ENCODE assay signal across 8 cellular contexts in genomic region chr13:42333613-42334328, GRCh38.
A peak's percentile ranks its signal among the peaks of the same experiment; 100 is the strongest.
DNase-seq lines count a peak whose midpoint lies in the region; ATAC-seq and TF ChIP-seq lines count a peak whose summit lies in the region.

No MANE protein-coding gene starts in this region.

- no peaks in the 10 kb centered on the region for H3K79me1 ChIP-seq in neuronal stem cell (ENCODE audit: low read depth, low read length)

- intact Hi-C loops in dorsolateral prefrontal cortex (cut with DNase I) = no loop called here

- no peaks in the 10 kb centered on the region for H3K9me3 ChIP-seq in OCI-LY3 (ENCODE audit: insufficient read depth, low read length)
- H3K9me3 ChIP-seq in neuronal stem cell (replicated peaks in 1 of 2; ENCODE audit: control insufficient read depth in 2 of 2, insufficient read depth in 1 of 2, low read depth in 1 of 2, low read length in 2 of 2) = no peaks in the 10 kb centered on the region

- TF ChIP-seq CTCF in OCI-LY3 (IDR thresholded peaks at IDR 0.05; ENCODE audit: low read depth, low read length) = peak; percentile 97
- peak in 40 of 56 donors; percentile 12 to 52 (median 29) for TF ChIP-seq CTCF in dorsolateral prefrontal cortex (IDR thresholded peaks at IDR 0.05 in 54 of 56, conservative IDR thresholded peaks at IDR 0.05 in 2 of 56; ENCODE audit: low read depth in 1 of 56, partially characterized antibody in 56 of 56)

- H3K4me3 ChIP-seq in OCI-LY3 (ENCODE audit: low read length) = peak overlapping the region; percentile 63
- no peak overlapping the region for H3K4me3 ChIP-seq in dorsolateral prefrontal cortex
- H3K4me3 ChIP-seq in neuronal stem cell (ENCODE audit: low read length in 2 of 2) = no peak overlapping the region

- H3K23ac ChIP-seq in neuronal stem cell (ENCODE audit: low read depth, low read length, poor library complexity) = no peak overlapping the region

- no peak overlapping the region for H3K14ac ChIP-seq in neuronal stem cell (ENCODE audit: low read length)

- H3K79me2 ChIP-seq in OCI-LY3 (ENCODE audit: low read length) = no peaks in the 10 kb centered on the region

- peaks cover 0 to 4% of the 10 kb centered on the region in 2 donors for H3K36me3 Mint-ChIP-seq in activated naive CD4-positive, alpha-beta T cell treated with anti-CD3 and anti-CD28 coated beads, Interleukin-2, amount 50 U/mL, for 72 hours

- no peak overlapping the region for H2BK120ac ChIP-seq in neuronal stem cell (ENCODE audit: low read depth, low read length)

- H3K27me3 ChIP-seq in OCI-LY3 (ENCODE audit: low read depth, low read length) = no peaks in the 10 kb centered on the region
- H3K27me3 ChIP-seq in dorsolateral prefrontal cortex = no peaks in the 10 kb centered on the region
- H3K27me3 ChIP-seq in neuronal stem cell (ENCODE audit: control insufficient read depth in 3 of 3, insufficient read depth in 3 of 3, low read depth in 1 of 3, low read length in 3 of 3) = no peaks in the 10 kb centered on the region

- H3K27ac Mint-ChIP-seq in activated naive CD4-positive, alpha-beta T cell treated with anti-CD3 and anti-CD28 coated beads, Interleukin-2, amount 50 U/mL, for 72 hours = peak overlapping the region in 1 of 2 donors; percentile 23

- H2BK5ac ChIP-seq in neuronal stem cell (ENCODE audit: low read length) = no peak overlapping the region

- no peaks in the 10 kb centered on the region for H4K20me1 ChIP-seq in OCI-LY3 (ENCODE audit: insufficient read depth, low read length)

- DNase-seq in activated naive CD4-positive, alpha-beta T cell treated with anti-CD3 and anti-CD28 coated beads, Interleukin-2, amount 50 U/mL, for 72 hours (ENCODE audit: low spot score in 2 of 2) = no peak
- DNase-seq in activated naive CD4-positive, alpha-beta T cell treated with Interleukin-2 at 50 U/mL for 16 hours = no peak
- DNase-seq in dorsolateral prefrontal cortex = no peak
- DNase-seq in neuronal stem cell (ENCODE audit: low spot score) = peak; percentile 38
- no peak for DNase-seq in activated CD4-positive, alpha-beta T cell treated with anti-CD3 and anti-CD28 coated beads, Interleukin-2, amount 50 U/mL, for 4 hours

- H3K4ac ChIP-seq in neuronal stem cell (ENCODE audit: low read length) = no peak overlapping the region

- H2BK15ac ChIP-seq in neuronal stem cell (ENCODE audit: low read length) = peak overlapping the region; percentile 29

- peak overlapping the region; percentile 40 for H3K9ac ChIP-seq in OCI-LY3 (ENCODE audit: low read length)
- no peak overlapping the region for H3K9ac ChIP-seq in neuronal stem cell (ENCODE audit: low read depth, low read length, poor library complexity)

- no CpG with 5 or more reads among the region's 12 CpGs for WGBS in neuronal stem cell (ENCODE audit: extremely low coverage in 2 of 2, insufficient read length in 2 of 2, insufficient replicate concordance in 1 of 2), 2 donors

- peaks cover 5 to 9% of the 10 kb centered on the region in 2 donors for H3K9me3 Mint-ChIP-seq in activated naive CD4-positive, alpha-beta T cell treated with anti-CD3 and anti-CD28 coated beads, Interleukin-2, amount 50 U/mL, for 72 hours

- peaks cover 10% of the 10 kb centered on the region for H3K4me1 ChIP-seq in OCI-LY3 (ENCODE audit: low read length)
- peaks cover 0 to 5% of the 10 kb centered on the region in 2 donors for H3K4me1 ChIP-seq in neuronal stem cell (ENCODE audit: control insufficient read depth in 2 of 2, insufficient read depth in 1 of 2, low read depth in 1 of 2, low read length in 2 of 2)

- ATAC-seq in activated naive CD4-positive, alpha-beta T cell treated with anti-CD3 and anti-CD28 coated beads, Interleukin-2, amount 50 U/mL, for 72 hours = peak; percentile 83 to 84
- ATAC-seq in HG02610 (IDR thresholded peaks at IDR 0.05; ENCODE audit: unreplicated experiment) (peak; percentile 73), GM19467 (IDR thresholded peaks at IDR 0.05; ENCODE audit: unreplicated experiment) (no peak)

- no peak overlapping the region for H2BK12ac ChIP-seq in neuronal stem cell (ENCODE audit: low read length)

- no peak overlapping the region for H4K8ac ChIP-seq in neuronal stem cell (ENCODE audit: low read depth, low read length)

- peak overlapping the region; percentile 56 for H4K91ac ChIP-seq in neuronal stem cell (ENCODE audit: low read depth, low read length, poor library complexity)

- peak overlapping the region; percentile 45 for H3K18ac ChIP-seq in neuronal stem cell (ENCODE audit: low read length)

- no peaks in the 10 kb centered on the region for H3K36me3 ChIP-seq in OCI-LY3 (replicated peaks; ENCODE audit: low read depth, low read length)
- no peaks in the 10 kb centered on the region for H3K36me3 ChIP-seq in neuronal stem cell (replicated peaks in 1 of 2; ENCODE audit: control insufficient read depth in 2 of 2, insufficient read depth in 2 of 2, low read length in 2 of 2)

- no peak overlapping the region for H2AK5ac ChIP-seq in neuronal stem cell (ENCODE audit: low read depth, low read length)

- H3K27ac ChIP-seq in OCI-LY3 (ENCODE audit: low read length) = no peak overlapping the region
- no peak overlapping the region for H3K27ac ChIP-seq in dorsolateral prefrontal cortex
- no peak overlapping the region for H3K27ac ChIP-seq in neuronal stem cell (replicated peaks; ENCODE audit: low read length)

- H3K4me2 ChIP-seq in OCI-LY3 (ENCODE audit: low read length) = peak overlapping the region; percentile 65
- H3K4me2 ChIP-seq in neuronal stem cell (ENCODE audit: insufficient read depth, low read length, poor library complexity, severe bottlenecking) = no peak overlapping the region

- peak overlapping the region; percentile 78 for H2AFZ ChIP-seq in OCI-LY3 (ENCODE audit: low read depth, low read length)
- peak overlapping the region; percentile 64 for H2AFZ ChIP-seq in neuronal stem cell (ENCODE audit: low read length)
